ENCODE assay signal across 32 cellular contexts in genomic region chr3:81696090-81696489, GRCh38.
"Had no signal": no experiment of that assay in that cellular context is flagged by ENCODE, and none has a peak within 500 bp of the region (broad histone marks: within the 10 kb centered on the region; RNA-seq: fewer than 3 reads in every experiment).

No MANE protein-coding gene starts in this region.

- H3K36me3 ChIP-seq: neural progenitor cell, ovary, right lobe of liver, transverse colon, vagina had no signal

- H3K27ac Mint-ChIP-seq: naive thymus-derived CD8-positive, alpha-beta T cell; nephron; neural progenitor cell; stimulated activated memory B cell treated with anti-CD40 and anti-IgM and Interleukin-4, amounts not matched to agents 10 μg/mL and 1 μg/mL and 100 μg/mL, for 72 hours; stimulated activated naive CD8-positive, alpha-beta T cell treated with anti-CD3 and anti-CD28 coated beads, Interleukin-15, amount 100 ng/mL, for 72 hours; type B pancreatic cell had no signal

- H3K79me2 ChIP-seq: parathyroid adenoma had no signal

- H3K4me2 ChIP-seq: neural progenitor cell, smooth muscle cell had no signal

- H3K4me1 ChIP-seq: neural progenitor cell, parathyroid adenoma, right lobe of liver, sigmoid colon, spleen, suprapubic skin, testis, tibial artery, transverse colon, vagina had no signal

- DNase-seq: naive B cell; naive thymus-derived CD8-positive, alpha-beta T cell; occipital lobe; ovary; posterior cingulate gyrus; psoas muscle; right cardiac atrium; right lobe of liver; sigmoid colon; spleen; stimulated activated CD4-positive, alpha-beta T cell treated with anti-CD3 and anti-CD28 coated beads, Interleukin-12 subunit alpha, Interleukin-12 subunit beta, amount 100 ng/mL, for 4 hours; stimulated activated CD4-positive, alpha-beta T cell treated with anti-CD3 and anti-CD28 coated beads, Interleukin-1b, Interleukin-23, amount 100 ng/mL, for 48 hours; stimulated activated CD4-positive, alpha-beta T cell treated with anti-CD3 and anti-CD28 coated beads, Interleukin-4, amount 100 ng/mL, for 1 hour; stimulated activated CD4-positive, alpha-beta T cell treated with anti-CD3 and anti-CD28 coated beads, Interleukin-4, amount 100 ng/mL, for 4 hours; stimulated activated CD8-positive, alpha-beta memory T cell treated with anti-CD3 and anti-CD28 coated beads, Interleukin-4, amount 100 ng/mL, for 48 hours; stimulated activated naive CD4-positive, alpha-beta T cell; stimulated activated naive CD8-positive, alpha-beta T cell treated with anti-CD3 and anti-CD28 coated beads, Interleukin-15, amount 100 ng/mL, for 72 hours; stimulated activated naive CD8-positive, alpha-beta T cell treated with anti-CD3 and anti-CD28 coated beads, Interleukin-15, Interleukin-2, amounts not matched to agents 100 U/mL and 50 U/mL, for 24 hours; substantia nigra; testis; tibial artery; transverse colon had no signal

- H3K27ac ChIP-seq: neural progenitor cell, ovary, parathyroid adenoma, psoas muscle, right lobe of liver, sigmoid colon, spleen, suprapubic skin, testis, tibial artery, transverse colon, vagina had no signal

- ATAC-seq: naive thymus-derived CD8-positive, alpha-beta T cell; right cardiac atrium; right lobe of liver; stimulated activated memory B cell treated with anti-CD40 and anti-IgM and Interleukin-4, amounts not matched to agents 10 μg/mL and 1 μg/mL and 100 μg/mL, for 72 hours; stimulated activated naive CD8-positive, alpha-beta T cell treated with anti-CD3 and anti-CD28 coated beads, Interleukin-15, amount 100 ng/mL, for 72 hours; stimulated activated naive CD8-positive, alpha-beta T cell treated with anti-CD3 and anti-CD28 coated beads, Interleukin-15, Interleukin-2, amounts not matched to agents 100 U/mL and 50 U/mL, for 24 hours had no signal

- H3K36me3 Mint-ChIP-seq: neural progenitor cell, type B pancreatic cell had no signal

- H3K4me3 ChIP-seq: neural progenitor cell, ovary, psoas muscle, right lobe of liver, sigmoid colon, smooth muscle cell, spleen, suprapubic skin, testis, tibial artery, transverse colon, vagina had no signal

- H3K27me3 Mint-ChIP-seq: naive B cell; naive thymus-derived CD8-positive, alpha-beta T cell; progenitor cell of endocrine pancreas; stimulated activated memory B cell treated with anti-CD40 and anti-IgM and Interleukin-4, amounts not matched to agents 10 μg/mL and 1 μg/mL and 100 μg/mL, for 72 hours; stimulated activated naive CD8-positive, alpha-beta T cell treated with anti-CD3 and anti-CD28 coated beads, Interleukin-15, amount 100 ng/mL, for 72 hours; type B pancreatic cell had no signal

- FAIRE-seq: urothelium cell line had no signal

- H3K4me3 Mint-ChIP-seq: naive B cell; naive thymus-derived CD8-positive, alpha-beta T cell; nephron; neural progenitor cell; stimulated activated memory B cell treated with anti-CD40 and anti-IgM and Interleukin-4, amounts not matched to agents 10 μg/mL and 1 μg/mL and 100 μg/mL, for 72 hours; stimulated activated naive CD8-positive, alpha-beta T cell treated with anti-CD3 and anti-CD28 coated beads, Interleukin-15, amount 100 ng/mL, for 72 hours; type B pancreatic cell had no signal

- H3K27me3 ChIP-seq: neural progenitor cell, ovary, right lobe of liver, sigmoid colon, spleen, suprapubic skin, testis, tibial artery, transverse colon, vagina had no signal

- H3K9me3 Mint-ChIP-seq: naive B cell; naive thymus-derived CD8-positive, alpha-beta T cell; nephron; neural progenitor cell; stimulated activated memory B cell treated with anti-CD40 and anti-IgM and Interleukin-4, amounts not matched to agents 10 μg/mL and 1 μg/mL and 100 μg/mL, for 72 hours; stimulated activated naive CD8-positive, alpha-beta T cell treated with anti-CD3 and anti-CD28 coated beads, Interleukin-15, amount 100 ng/mL, for 72 hours; type B pancreatic cell had no signal

- H3K4me1 Mint-ChIP-seq: naive thymus-derived CD8-positive, alpha-beta T cell; nephron; stimulated activated memory B cell treated with anti-CD40 and anti-IgM and Interleukin-4, amounts not matched to agents 10 μg/mL and 1 μg/mL and 100 μg/mL, for 72 hours; stimulated activated naive CD8-positive, alpha-beta T cell treated with anti-CD3 and anti-CD28 coated beads, Interleukin-15, amount 100 ng/mL, for 72 hours had no signal

- H2AFZ ChIP-seq: neural progenitor cell, parathyroid adenoma had no signal

- H3K9me3 ChIP-seq: ovary, psoas muscle, right lobe of liver, sigmoid colon, spleen, suprapubic skin, testis, tibial artery, transverse colon, vagina had no signal

- H3K9ac ChIP-seq: neural progenitor cell, parathyroid adenoma had no signal
